ENCODE assay signal across 15 cellular contexts in the genomic region with DNA sequence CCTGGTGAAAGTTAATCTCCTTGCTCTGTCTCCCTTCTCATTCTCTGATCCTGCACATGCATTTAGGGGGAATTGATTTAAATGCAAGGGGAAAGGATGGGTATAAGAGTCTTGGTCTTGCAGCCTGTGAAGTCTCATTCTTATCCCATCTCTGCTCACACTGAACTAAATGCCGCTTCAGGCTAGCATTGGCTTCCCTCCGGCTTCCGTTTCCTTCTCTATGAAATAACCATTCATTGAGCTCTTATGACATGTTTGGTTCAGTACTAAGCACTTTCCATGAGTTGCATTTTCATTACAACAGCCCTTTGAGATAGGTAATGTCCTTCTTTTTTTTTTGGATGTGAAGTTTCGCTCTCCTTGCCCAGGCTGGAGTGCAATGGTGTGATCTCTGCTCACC. TPM values are rescaled to one million over a fixed set of nuclear protein-coding genes. Genes with fewer than 3 reads are reported as not detected.
DNase-seq lines count a peak whose midpoint lies in the region; ATAC-seq and TF ChIP-seq lines count a peak whose summit lies in the region.
"Had no signal": no experiment of that assay in that cellular context is flagged by ENCODE, and none has a peak within 500 bp of the region (broad histone marks: within the 10 kb centered on the region; RNA-seq: fewer than 3 reads in every experiment).

No MANE protein-coding gene starts in this region.

- H3K4me1 Mint-ChIP-seq in MCF 10A (ENCODE audit: insufficient read depth, unreplicated experiment) = peaks cover 34% of the 10 kb centered on the region
- H3K4me1 Mint-ChIP-seq in progenitor cell of endocrine pancreas (ENCODE audit: low read depth) = peaks cover 8% of the 10 kb centered on the region

- H3K4me1 ChIP-seq in mammary epithelial cell (ENCODE audit: insufficient read depth, low read length) (peaks cover 7% of the 10 kb centered on the region), upper lobe of right lung (peaks cover 40% of the 10 kb centered on the region)

- H2AFZ ChIP-seq in mammary epithelial cell (ENCODE audit: low read depth, low read length) = no peak overlapping the region

- no peak for ATAC-seq in upper lobe of right lung
- ATAC-seq: Panc1 had no signal

- H3K27me3 ChIP-seq in mammary epithelial cell (ENCODE audit: insufficient read depth, low read length) = peaks cover 18% of the 10 kb centered on the region
- no peaks in the 10 kb centered on the region for H3K27me3 ChIP-seq in dorsolateral prefrontal cortex
- no peaks in the 10 kb centered on the region for H3K27me3 ChIP-seq in upper lobe of right lung
- H3K27me3 ChIP-seq: colonic mucosa had no signal

- H3K4me3 ChIP-seq in mammary epithelial cell (replicated peaks in 1 of 3; ENCODE audit: insufficient read depth in 1 of 3, low read depth in 2 of 3, low read length in 3 of 3) (no peak overlapping the region), dorsolateral prefrontal cortex (peak overlapping the region in 58 of 59 donors; percentile 11 to 99 (median 88)), upper lobe of right lung (peak overlapping the region; percentile 95)
- H3K4me3 ChIP-seq: colonic mucosa had no signal

- no peaks in the 10 kb centered on the region for H3K79me2 ChIP-seq in mammary epithelial cell (ENCODE audit: insufficient read depth, low read length)

- no TSS peak for BruUV-seq in MCF 10A (replicated peaks; lab: Mats Ljungman, UMichigan)
- no TSS peak for BruUV-seq in mammary epithelial cell (replicated peaks; lab: Mats Ljungman, UMichigan)

- no peaks in the 10 kb centered on the region for H4K20me1 ChIP-seq in mammary epithelial cell (ENCODE audit: insufficient read depth, low read length)

- POLR2A ChIA-PET in MCF 10A (lab: Yijun Ruan, JAX) = interaction anchor here (0.6 to 2.3 kb wide), 11 partner anchors 11 to 197 kb away, joined by 3 to 14 read pairs (median 5); no protein-coding TSS in a partner anchor

- 100% methylated on average over 4 of the region's 4 CpGs for WGBS in mammary epithelial cell (ENCODE audit: low coverage, missing lambda C conversion rate)

- DNase-seq in MCF 10A (ENCODE audit: unreplicated experiment) (no peak), mammary epithelial cell (no peak), dorsolateral prefrontal cortex (no peak), progenitor cell of endocrine pancreas (ENCODE audit: low spot score, unreplicated experiment) (no peak), upper lobe of right lung (no peak), DMS53 treated with DMSO at 0.1 percent for 48 hours (lab: John Stamatoyannopoulos, UW; ENCODE audit: unreplicated experiment) (no peak), NOMO-1 (lab: John Stamatoyannopoulos, UW; ENCODE audit: unreplicated experiment in 2 of 2) (no peak)
- no peak for DNase-seq in stimulated activated naive CD4-positive, alpha-beta T cell treated with Interleukin-2 at 50 U/mL for 16 hours (lab: John Stamatoyannopoulos, UW)
- DNase-seq: colonic mucosa, NCI-H2081, NCI-H69, nucleus accumbens had no signal

- H3K9ac ChIP-seq in mammary epithelial cell (ENCODE audit: insufficient read depth, low read length) = no peak overlapping the region

- TF ChIP-seq CTCF in MCF 10A (IDR thresholded peaks at IDR 0.05; ENCODE audit: unreplicated experiment) = no peak
- no peak for TF ChIP-seq CTCF in mammary epithelial cell (conservative IDR thresholded peaks at IDR 0.05 in 1 of 2, IDR thresholded peaks at IDR 0.05 in 1 of 2; ENCODE audit: extremely low read depth in 1 of 2, insufficient read depth in 1 of 2, low read depth in 1 of 2, low read length in 2 of 2)
- TF ChIP-seq CTCF in dorsolateral prefrontal cortex (IDR thresholded peaks at IDR 0.05 in 54 of 56, conservative IDR thresholded peaks at IDR 0.05 in 2 of 56; ENCODE audit: low read depth in 1 of 56, partially characterized antibody in 56 of 56) = no peak
- TF ChIP-seq CTCF in progenitor cell of endocrine pancreas (IDR thresholded peaks at IDR 0.05; ENCODE audit: unreplicated experiment) = no peak
- TF ChIP-seq CTCF in upper lobe of right lung (IDR thresholded peaks at IDR 0.05) = no peak

- CTCF ChIA-PET in MCF 10A (lab: Yijun Ruan, JAX) (interaction anchor here (0.7 to 3.0 kb wide), 3 partner anchors 71 to 215 kb away, joined by 4 to 16 read pairs (median 5); no protein-coding TSS in a partner anchor), mammary epithelial cell (lab: Charles Lee; ENCODE audit: low non-redundant PET) (no interaction called here)

- H3K27me3 Mint-ChIP-seq in MCF 10A (ENCODE audit: insufficient read depth, unreplicated experiment) = no peaks in the 10 kb centered on the region
- no peaks in the 10 kb centered on the region for H3K27me3 Mint-ChIP-seq in progenitor cell of endocrine pancreas

- H3K9me3 ChIP-seq in mammary epithelial cell (replicated peaks; ENCODE audit: insufficient read depth, low read length) (no peaks in the 10 kb centered on the region), upper lobe of right lung (no peaks in the 10 kb centered on the region)
- H3K9me3 ChIP-seq: colonic mucosa had no signal

- H3K9me3 Mint-ChIP-seq in MCF 10A (ENCODE audit: unreplicated experiment) (no peaks in the 10 kb centered on the region), progenitor cell of endocrine pancreas (ENCODE audit: low read depth) (no peaks in the 10 kb centered on the region)

- H3K27ac ChIP-seq in mammary epithelial cell (ENCODE audit: insufficient read depth, low read depth, low read length) = no peak overlapping the region
- peak overlapping the region in 54 of 59 donors; percentile 5 to 99 (median 67) for H3K27ac ChIP-seq in dorsolateral prefrontal cortex
- H3K27ac ChIP-seq in upper lobe of right lung = no peak overlapping the region
- H3K27ac ChIP-seq: colonic mucosa had no signal

- H3K27ac Mint-ChIP-seq in MCF 10A (ENCODE audit: low read depth, unreplicated experiment) = peak overlapping the region; percentile 57
- peak overlapping the region; percentile 37 for H3K27ac Mint-ChIP-seq in progenitor cell of endocrine pancreas

- intact Hi-C loops in MCF 10A (cut with micrococcal nuclease) (no loop called here), mammary epithelial cell (cut with micrococcal nuclease) (loop anchor here (10.0 kb wide), 1 partner anchor 100 kb away; no protein-coding TSS in a partner anchor), dorsolateral prefrontal cortex (cut with DNase I) (loop anchor here in 1 of 2 donors (10.0 kb wide), 1 partner anchor 70 kb away; no protein-coding TSS in a partner anchor), upper lobe of right lung (cut with DNase I) (loop anchor here (10.0 kb wide), 2 partner anchors 120 to 190 kb away; no protein-coding TSS in a partner anchor)

- dilution Hi-C loops in mammary epithelial cell (cut with HindIII; ENCODE audit: low sequenced_read_pairs) = loop anchor here (5.0 kb wide), 1 partner anchor 107 kb away; no protein-coding TSS in a partner anchor

- peaks cover 97% of the 10 kb centered on the region for H3K36me3 Mint-ChIP-seq in MCF 10A (ENCODE audit: insufficient read depth, unreplicated experiment)
- peaks cover 11% of the 10 kb centered on the region for H3K36me3 Mint-ChIP-seq in progenitor cell of endocrine pancreas (ENCODE audit: insufficient read depth)

- in situ Hi-C loops in mammary epithelial cell (cut with MboI; ENCODE audit: low sequenced_read_pairs in 2 of 2) = loop anchor here in 1 of 2 donors (10.0 kb wide), 1 partner anchor 110 kb away; no protein-coding TSS in a partner anchor

- H3K4me3 Mint-ChIP-seq in MCF 10A (ENCODE audit: unreplicated experiment) (peak overlapping the region; percentile 95), progenitor cell of endocrine pancreas (ENCODE audit: low read depth) (no peak overlapping the region)

- H3K4me2 ChIP-seq in mammary epithelial cell (ENCODE audit: insufficient read depth, low read depth, low read length) = no peak overlapping the region

- no peaks in the 10 kb centered on the region for H3K36me3 ChIP-seq in mammary epithelial cell (ENCODE audit: insufficient read depth, low read length)
- H3K36me3 ChIP-seq in upper lobe of right lung = peaks cover 67% of the 10 kb centered on the region
- H3K36me3 ChIP-seq: colonic mucosa had no signal

RNA-seq across cellular contexts. Expression of a gene that starts 5.6 kb away (rescaled TPM):
- total RNA-seq in MCF 10A (2022) (70.4 and 75.3 TPM in 2 replicates), mammary epithelial cell (10 to 100 TPM in 1 of 2 donors, 1 to 10 TPM in 1; 1.6 to 20.2 TPM), dorsolateral prefrontal cortex (100 to 1,000 TPM in 118 of 120 experiments, 10 to 100 TPM in 2; 78.3 to 259 (median 179) TPM), progenitor cell of endocrine pancreas (29.6 and 32.6 TPM in 2 replicates), upper lobe of right lung (221 TPM)
- 0.48 TPM for polyA plus RNA-seq in mammary epithelial cell
- polyA minus RNA-seq in mammary epithelial cell = 1.7 TPM
- total RNA-seq: HT1080, M059J had no signal

Comparison
In these comparisons a context has a peak if more than half of its experiments do, and no peak if none do; other contexts are left out.
1. H3K27ac ChIP-seq: peak in dorsolateral prefrontal cortex (54 of 59); none in mammary epithelial cell (single experiment) and upper lobe of right lung (single experiment).
2. H3K4me3 ChIP-seq: peak in dorsolateral prefrontal cortex (58 of 59) and upper lobe of right lung (single experiment); none in mammary epithelial cell (0 of 3).